8 cellular contexts compared by ENCODE assay signal in the genomic region with DNA sequence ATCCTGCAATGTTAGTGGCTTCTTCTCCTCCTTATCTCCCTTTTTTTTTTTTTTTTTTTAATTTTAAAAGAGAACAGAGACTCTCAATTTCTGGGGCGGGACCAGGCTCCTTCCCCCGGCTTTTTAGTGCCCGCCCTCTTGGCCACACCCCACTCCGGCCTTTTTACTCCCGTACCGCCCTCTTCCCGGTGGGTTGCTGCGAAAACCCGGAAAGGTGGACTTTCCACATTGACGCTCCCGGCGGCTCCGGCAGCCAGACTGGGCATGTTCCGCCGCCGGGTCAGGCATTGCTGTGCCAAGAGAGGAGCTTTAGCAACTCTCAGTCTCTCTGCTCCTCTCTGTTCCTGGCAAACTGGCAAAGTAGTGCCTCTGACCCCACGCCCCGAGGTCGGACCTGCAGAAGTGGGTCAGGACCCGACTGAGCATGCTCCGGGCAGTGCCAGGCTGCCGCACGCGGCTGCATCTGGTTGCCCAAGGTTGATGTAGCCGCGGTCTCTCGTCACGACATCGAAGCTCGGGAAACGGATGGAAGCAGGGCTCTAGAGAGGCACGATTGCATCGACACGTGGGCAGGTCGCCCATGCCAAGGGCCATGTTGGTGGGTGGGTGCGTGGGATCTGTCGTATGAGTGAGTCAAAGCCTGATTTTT. TPM values are rescaled to one million over a fixed set of nuclear protein-coding genes. Genes with fewer than 3 reads are reported as not detected.
DNase-seq lines count a peak whose midpoint lies in the region; ATAC-seq, FAIRE-seq and TF ChIP-seq lines count a peak whose summit lies in the region.

No MANE protein-coding gene starts in this region.

- POLR2A ChIA-PET in A673 (lab: Charles Lee; ENCODE audit: low non-redundant PET), result no interaction called here

- peak overlapping the region; percentile 64 for H3K4me3 ChIP-seq in A673 (ENCODE audit: low read depth, low read length, poor library complexity, severe bottlenecking)

- no peak for TF ChIP-seq CTCF in A673 (conservative IDR thresholded peaks at IDR 0.05; ENCODE audit: low read depth, low read length)

- intact Hi-C loops in A673 (cut with micrococcal nuclease; ENCODE audit: unreplicated experiment), result loop anchor here (5.0 kb wide), 1 partner anchor 415 kb away; the partner anchor contains the start of gene NEK1

- CTCF ChIA-PET in A673 (lab: Charles Lee), result no interaction called here

- peak overlapping the region; percentile 87 for H3K27ac ChIP-seq in A673 (ENCODE audit: low read depth, low read length, poor library complexity, severe bottlenecking)

- H3K36me3 ChIP-seq in A673 (ENCODE audit: insufficient read depth, low read length, poor library complexity, severe bottlenecking), result no peaks in the 10 kb centered on the region

- ATAC-seq in GM18868 (IDR thresholded peaks at IDR 0.05; ENCODE audit: unreplicated experiment), result peak; percentile 65
- ATAC-seq in HG03108 (IDR thresholded peaks at IDR 0.05; ENCODE audit: unreplicated experiment), result peak; percentile 65

- no TSS peak for BruUV-seq in A673 (replicated peaks; lab: Mats Ljungman, UMichigan)

- H3K4me1 ChIP-seq in A673 (ENCODE audit: insufficient read depth, low read length, poor library complexity, severe bottlenecking), result peaks cover 3% of the 10 kb centered on the region

- peak; percentile 95 for DNase-seq in A673 (ENCODE audit: low spot score)
- DNase-seq in NCI-H2196 (lab: John Stamatoyannopoulos, UW; ENCODE audit: unreplicated experiment), result peak; percentile 76
- peak; percentile 77 for DNase-seq in activated CD4-positive, alpha-beta T cell treated with anti-CD3 and anti-CD28 coated beads for 1 hour
- DNase-seq in cerebellum (ENCODE audit: low spot score), result peak; percentile 92
- DNase-seq in smooth muscle cell of the brain vasculature (ENCODE audit: low read depth, low spot score), result peak; percentile 92

- no peaks in the 10 kb centered on the region for H3K9me3 ChIP-seq in A673 (ENCODE audit: low read depth, low read length, poor library complexity, severe bottlenecking)

- peaks cover 12% of the 10 kb centered on the region for H3K27me3 ChIP-seq in A673 (replicated peaks; ENCODE audit: insufficient read depth, low read depth, low read length, poor library complexity)

- FAIRE-seq in islet of Langerhans (lab: Jason Lieb, UNC), result peak; percentile 49

RNA-seq across cellular contexts. Expression of gene MFAP3L, which starts 1.1 kb away (rescaled TPM):
- 7.6 and 8.3 TPM in 2 replicates for total RNA-seq in A673 (2021)
- total RNA-seq in cerebellum, result 12.6 TPM

Comparison
In these comparisons a context has a peak if more than half of its experiments do, and no peak if none do; other contexts are left out.
1. Peak in every context shown above with its lines: DNase-seq, ATAC-seq, H3K4me3 ChIP-seq and H3K27ac ChIP-seq.